ENCODE assay signal across 28 cellular contexts in genomic region chr2:208240641-208241209, GRCh38. TPM values are rescaled to one million over a fixed set of nuclear protein-coding genes. Genes with fewer than 3 reads are reported as not detected.
"Had no signal": no experiment of that assay in that cellular context is flagged by ENCODE, and none has a peak within 500 bp of the region (broad histone marks: within the 10 kb centered on the region; RNA-seq: fewer than 3 reads in every experiment).

No MANE protein-coding gene starts in this region.

- H3K9me3 ChIP-seq: ascending aorta, body of pancreas had no signal

- H3K4me3 ChIP-seq: ascending aorta, body of pancreas had no signal

- H3K4me1 ChIP-seq: ascending aorta had no signal

- DNase-seq: activated CD4-positive, alpha-beta memory T cell treated with anti-CD3 and anti-CD28 coated beads for 36 hours; activated CD4-positive, alpha-beta T cell treated with anti-CD3 and anti-CD28 coated beads, Interleukin-2, amount 10 ng/mL, durations not matched to agents 7 days and 5 days; activated CD4-positive, CD25-positive, alpha-beta regulatory T cell; activated CD8-positive, alpha-beta memory T cell treated with anti-CD3 and anti-CD28 coated beads for 24 hours; activated effector memory CD4-positive, alpha-beta T cell treated with anti-CD3 and anti-CD28 coated beads, Interleukin-2, amount 50 U/mL, for 16 hours; activated naive CD4-positive, alpha-beta T cell treated with Interleukin-2 at 50 U/mL for 16 hours; activated naive CD8-positive, alpha-beta T cell treated with anti-CD3 and anti-CD28 coated beads, Interleukin-2, amount 50 U/mL, for 24 hours; activated T-cell treated with anti-CD3 and anti-CD28 coated beads, Interleukin-2, amount 50 U/mL, for 4 hours; amniotic stem cell; body of pancreas; Kasumi-1; KBM-7; NCI-H1092; NCI-H1417; NCI-H1930; NCI-H2171 treated with DMSO at 0.1 percent for 48 hours; NCI-H226; NCI-H526; NCI-H82; OCI-M1; SHP77; T-helper 17 cell; T-helper 9 cell had no signal

- H3K27me3 ChIP-seq: ascending aorta, body of pancreas had no signal

- ATAC-seq: activated naive CD4-positive, alpha-beta T cell treated with anti-CD3 and anti-CD28 coated beads, Interleukin-2, amount 50 U/mL, for 72 hours; activated naive CD8-positive, alpha-beta T cell treated with anti-CD3 and anti-CD28 coated beads, Interleukin-2, amount 50 U/mL, for 24 hours; activated T-cell treated with anti-CD3 and anti-CD28 coated beads, Interleukin-2, amount 50 U/mL, for 4 hours; body of pancreas; T-helper 17 cell had no signal

- H3K27ac ChIP-seq: ascending aorta, body of pancreas had no signal

RNA-seq across cellular contexts. Expression of gene C2orf80, which starts 50.9 kb away (rescaled TPM):
- total RNA-seq: activated CD4-positive, alpha-beta memory T cell treated with anti-CD3 and anti-CD28 coated beads for 36 hours; activated CD4-positive, alpha-beta T cell treated with anti-CD3 and anti-CD28 coated beads, Interleukin-2, amount 10 ng/mL, durations not matched to agents 7 days and 5 days; activated naive CD4-positive, alpha-beta T cell treated with anti-CD3 and anti-CD28 coated beads, Interleukin-2, amount 50 U/mL, for 72 hours; activated T-cell treated with anti-CD3 and anti-CD28 coated beads, Interleukin-2, amount 50 U/mL, for 4 hours; ascending aorta; body of pancreas; bronchial epithelial cell; M059J; NCI-H460; T-helper 17 cell had no signal
